Comparison of ENCODE assay signal across 1 cellular context in the genomic region with DNA sequence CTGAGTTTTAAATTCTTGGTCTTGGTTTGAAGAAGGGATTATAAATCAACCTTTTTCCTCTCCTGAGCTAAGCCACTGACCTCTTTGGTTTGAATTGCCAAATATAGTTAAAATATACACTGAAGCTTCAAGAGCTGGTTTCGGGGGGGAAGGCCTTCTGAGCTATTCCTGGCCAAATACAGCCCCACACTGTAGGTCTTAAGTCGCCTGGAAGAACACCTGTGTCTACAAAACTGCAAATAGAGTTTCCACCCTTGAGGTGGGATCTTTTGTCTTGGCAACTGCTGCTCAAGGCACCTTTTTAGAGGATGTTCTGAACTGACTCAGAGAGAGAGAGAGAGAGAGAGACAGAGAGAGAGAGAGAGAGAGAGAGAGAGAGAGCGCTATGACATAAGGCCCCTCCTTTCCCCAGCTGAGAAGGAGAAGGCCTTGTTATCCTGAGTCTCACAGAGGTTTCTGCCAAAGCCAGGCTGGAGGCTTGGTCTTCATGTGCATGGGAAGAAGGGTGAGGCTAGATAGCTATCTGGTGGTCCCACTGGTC.
TF ChIP-seq lines count a peak whose summit lies in the region.

No MANE protein-coding gene starts in this region.

TF ChIP-seq in HepG2, 621 proteins besides CTCF, POLR2A, EP300 and RAD21:
- TF ChIP-seq HOXA7 (CRISPR knock-in tag; IDR thresholded peaks at IDR 0.05) (no peak), ZNF138 (CRISPR knock-in tag; IDR thresholded peaks at IDR 0.05; ENCODE audit: low read depth) (no peak), ZBTB1 (CRISPR knock-in tag; IDR thresholded peaks at IDR 0.05; ENCODE audit: borderline replicate concordance) (no peak), CHCHD3 (CRISPR knock-in tag; IDR thresholded peaks at IDR 0.05) (no peak)
